ENCODE assay signal across 19 cellular contexts in the genomic region with DNA sequence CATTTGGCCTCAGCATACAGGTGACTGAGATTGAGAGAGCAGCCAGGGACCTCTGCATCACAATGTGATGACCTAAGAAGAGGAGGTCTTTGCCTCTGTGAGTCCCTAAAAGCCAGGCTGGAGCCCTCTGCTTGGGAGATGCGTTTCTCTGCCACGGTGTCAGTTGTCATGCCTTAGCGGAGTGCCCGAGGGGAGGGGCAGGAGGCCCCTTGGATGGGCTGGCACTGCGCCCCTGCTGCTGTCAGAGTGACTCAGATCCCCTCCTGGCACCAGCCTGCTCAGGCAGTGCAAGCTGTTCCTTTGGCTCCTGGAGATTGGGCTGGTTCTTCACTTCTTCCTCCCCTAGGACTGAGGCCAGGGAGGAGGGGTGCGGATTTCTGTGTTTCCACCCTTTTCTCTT.
DNase-seq lines count a peak whose midpoint lies in the region; ATAC-seq and TF ChIP-seq lines count a peak whose summit lies in the region.
"Had no signal": no experiment of that assay in that cellular context is flagged by ENCODE, and none has a peak within 500 bp of the region (broad histone marks: within the 10 kb centered on the region; RNA-seq: fewer than 3 reads in every experiment).

No MANE protein-coding gene starts in this region.

- WGBS in mammary epithelial cell (ENCODE audit: low coverage, missing lambda C conversion rate), result 36% methylated on average over 6 of the region's 6 CpGs

- peaks cover 16% of the 10 kb centered on the region for H3K9me3 Mint-ChIP-seq in MCF 10A (ENCODE audit: unreplicated experiment)
- H3K9me3 Mint-ChIP-seq in activated CD4-positive, alpha-beta memory T cell treated with anti-CD3 and anti-CD28 coated beads for 36 hours, result no peaks in the 10 kb centered on the region
- H3K9me3 Mint-ChIP-seq: activated CD4-positive, alpha-beta memory T cell treated with anti-CD3 and anti-CD28 coated beads, Interleukin-2, amount 10 ng/mL, durations not matched to agents 7 days and 5 days; activated T-cell treated with anti-CD3 and anti-CD28 coated beads, Interleukin-2, amount 50 U/mL, for 4 hours; dendritic cell treated with granulocyte-macrophage colony-stimulating factor and Interleukin-4, amounts not matched to agents 40 ng/mL and 50 ng/mL, for 4 days had no signal

- CTCF ChIA-PET in MCF 10A (lab: Yijun Ruan, JAX) (interaction anchor here (2.4 kb wide), 1 partner anchor 121 kb away, joined by 8 read pairs; no protein-coding TSS in a partner anchor), mammary epithelial cell (lab: Charles Lee; ENCODE audit: low non-redundant PET) (no interaction called here)
- CTCF ChIA-PET in activated CD4-positive, alpha-beta memory T cell treated with anti-CD3 and anti-CD28 coated beads for 36 hours (lab: Charles Lee), result no interaction called here

- H3K79me2 ChIP-seq in mammary epithelial cell (ENCODE audit: insufficient read depth, low read length), result no peaks in the 10 kb centered on the region

- H3K27me3 ChIP-seq in mammary epithelial cell (ENCODE audit: insufficient read depth, low read length), result no peaks in the 10 kb centered on the region
- H3K27me3 ChIP-seq: right lobe of liver, vagina had no signal

- ATAC-seq in SK-N-SH treated with all-trans-retinoic acid at 6 μM for 48 hours (peak; percentile 69), GM18517 (IDR thresholded peaks at IDR 0.05; ENCODE audit: unreplicated experiment) (no peak)
- ATAC-seq: activated T-cell treated with anti-CD3 and anti-CD28 coated beads, Interleukin-2, amount 50 U/mL, for 4 hours; gastrocnemius medialis; left colon; right lobe of liver had no signal

- no peak overlapping the region for H2AFZ ChIP-seq in mammary epithelial cell (ENCODE audit: low read depth, low read length)

- TF ChIP-seq CTCF in MCF 10A (IDR thresholded peaks at IDR 0.05; ENCODE audit: unreplicated experiment) (no peak), mammary epithelial cell (conservative IDR thresholded peaks at IDR 0.05 in 1 of 2, IDR thresholded peaks at IDR 0.05 in 1 of 2; ENCODE audit: extremely low read depth in 1 of 2, insufficient read depth in 1 of 2, low read depth in 1 of 2, low read length in 2 of 2) (no peak)

- no peaks in the 10 kb centered on the region for H3K36me3 Mint-ChIP-seq in MCF 10A (ENCODE audit: insufficient read depth, unreplicated experiment)
- H3K36me3 Mint-ChIP-seq in activated CD4-positive, alpha-beta memory T cell treated with anti-CD3 and anti-CD28 coated beads for 36 hours, result no peaks in the 10 kb centered on the region

- H3K4me3 Mint-ChIP-seq in MCF 10A (ENCODE audit: unreplicated experiment), result no peak overlapping the region
- no peak overlapping the region for H3K4me3 Mint-ChIP-seq in activated CD4-positive, alpha-beta memory T cell treated with anti-CD3 and anti-CD28 coated beads for 36 hours
- H3K4me3 Mint-ChIP-seq: activated CD4-positive, alpha-beta memory T cell treated with anti-CD3 and anti-CD28 coated beads, Interleukin-2, amount 10 ng/mL, durations not matched to agents 7 days and 5 days; activated T-cell treated with anti-CD3 and anti-CD28 coated beads, Interleukin-2, amount 50 U/mL, for 4 hours; dendritic cell treated with granulocyte-macrophage colony-stimulating factor and Interleukin-4, amounts not matched to agents 40 ng/mL and 50 ng/mL, for 4 days had no signal

- no peak overlapping the region for H3K4me2 ChIP-seq in mammary epithelial cell (ENCODE audit: insufficient read depth, low read depth, low read length)

- no peaks in the 10 kb centered on the region for H3K36me3 ChIP-seq in mammary epithelial cell (ENCODE audit: insufficient read depth, low read length)
- H3K36me3 ChIP-seq: gastrocnemius medialis, right lobe of liver, vagina had no signal

- no TSS peak for BruUV-seq in MCF 10A (replicated peaks; lab: Mats Ljungman, UMichigan)
- no TSS peak for BruUV-seq in mammary epithelial cell (replicated peaks; lab: Mats Ljungman, UMichigan)

- no peaks in the 10 kb centered on the region for H3K27me3 Mint-ChIP-seq in MCF 10A (ENCODE audit: insufficient read depth, unreplicated experiment)
- peaks cover 11% of the 10 kb centered on the region for H3K27me3 Mint-ChIP-seq in activated CD4-positive, alpha-beta memory T cell treated with anti-CD3 and anti-CD28 coated beads for 36 hours

- no peaks in the 10 kb centered on the region for H3K9me3 ChIP-seq in mammary epithelial cell (replicated peaks; ENCODE audit: insufficient read depth, low read length)
- H3K9me3 ChIP-seq: gastrocnemius medialis, right lobe of liver, vagina had no signal

- intact Hi-C loops in MCF 10A (cut with micrococcal nuclease), result no loop called here
- intact Hi-C loops in mammary epithelial cell (cut with micrococcal nuclease), result no loop called here
- intact Hi-C loops in activated CD4-positive, alpha-beta memory T cell treated with anti-CD3 and anti-CD28 coated beads for 36 hours (cut with micrococcal nuclease), result no loop called here

- no peaks in the 10 kb centered on the region for H3K4me1 Mint-ChIP-seq in MCF 10A (ENCODE audit: insufficient read depth, unreplicated experiment)
- H3K4me1 Mint-ChIP-seq in activated CD4-positive, alpha-beta memory T cell treated with anti-CD3 and anti-CD28 coated beads for 36 hours (ENCODE audit: low read depth), result no peaks in the 10 kb centered on the region
- H3K4me1 Mint-ChIP-seq: activated CD4-positive, alpha-beta memory T cell treated with anti-CD3 and anti-CD28 coated beads, Interleukin-2, amount 10 ng/mL, durations not matched to agents 7 days and 5 days had no signal

- dilution Hi-C loops in mammary epithelial cell (cut with HindIII; ENCODE audit: low sequenced_read_pairs), result no loop called here

- no peak overlapping the region for H3K9ac ChIP-seq in mammary epithelial cell (ENCODE audit: insufficient read depth, low read length)

- no peak overlapping the region for H3K27ac Mint-ChIP-seq in MCF 10A (ENCODE audit: low read depth, unreplicated experiment)
- H3K27ac Mint-ChIP-seq in activated CD4-positive, alpha-beta memory T cell treated with anti-CD3 and anti-CD28 coated beads for 36 hours, result no peak overlapping the region
- H3K27ac Mint-ChIP-seq: activated CD4-positive, alpha-beta memory T cell treated with anti-CD3 and anti-CD28 coated beads, Interleukin-2, amount 10 ng/mL, durations not matched to agents 7 days and 5 days; dendritic cell treated with granulocyte-macrophage colony-stimulating factor and Interleukin-4, amounts not matched to agents 40 ng/mL and 50 ng/mL, for 4 days had no signal

- H3K27ac ChIP-seq in mammary epithelial cell (ENCODE audit: insufficient read depth, low read depth, low read length), result no peak overlapping the region
- H3K27ac ChIP-seq: epithelial cell of prostate, gastrocnemius medialis, right lobe of liver, vagina had no signal

- H3K4me3 ChIP-seq in mammary epithelial cell (replicated peaks in 1 of 3; ENCODE audit: insufficient read depth in 1 of 3, low read depth in 2 of 3, low read length in 3 of 3), result no peak overlapping the region
- H3K4me3 ChIP-seq: gastrocnemius medialis, right lobe of liver, vagina had no signal

- in situ Hi-C loops in mammary epithelial cell (cut with MboI; ENCODE audit: low sequenced_read_pairs in 2 of 2), result no loop called here

- no peaks in the 10 kb centered on the region for H4K20me1 ChIP-seq in mammary epithelial cell (ENCODE audit: insufficient read depth, low read length)

- POLR2A ChIA-PET in MCF 10A (lab: Yijun Ruan, JAX), result no interaction called here
- POLR2A ChIA-PET in activated CD4-positive, alpha-beta memory T cell treated with anti-CD3 and anti-CD28 coated beads for 36 hours (lab: Charles Lee), result no interaction called here

- peak; percentile 10 for DNase-seq in MCF 10A (ENCODE audit: unreplicated experiment)
- DNase-seq in mammary epithelial cell, result no peak
- DNase-seq in NCI-H1105 treated with DMSO at 0.1 percent for 48 hours (lab: John Stamatoyannopoulos, UW), result peak; percentile 52
- DNase-seq in occipital lobe (lab: John Stamatoyannopoulos, UW), result peak; percentile 12
- no peak for DNase-seq in putamen (ENCODE audit: low spot score)
- no peak for DNase-seq in activated CD4-positive, alpha-beta memory T cell treated with anti-CD3 and anti-CD28 coated beads for 36 hours
- DNase-seq: activated CD4-positive, alpha-beta memory T cell treated with anti-CD3 and anti-CD28 coated beads, Interleukin-2, amount 10 ng/mL, durations not matched to agents 7 days and 5 days; activated naive CD4-positive, alpha-beta T cell treated with anti-CD3 and anti-CD28 coated beads, Interleukin-2, amount 50 U/mL, for 16 hours; activated T-cell treated with anti-CD3 and anti-CD28 coated beads, Interleukin-2, amount 50 U/mL, for 4 hours; gastrocnemius medialis; left colon; NCI-H526; right lobe of liver; stimulated activated CD4-positive, alpha-beta T cell treated with anti-CD3 and anti-CD28 coated beads, Interleukin-1b, Interleukin-23, amount 100 ng/mL, for 48 hours had no signal

- H3K4me1 ChIP-seq in mammary epithelial cell (ENCODE audit: insufficient read depth, low read length), result no peaks in the 10 kb centered on the region
- H3K4me1 ChIP-seq: gastrocnemius medialis, vagina had no signal

TF ChIP-seq in SK-N-SH treated with all-trans-retinoic acid at 6 μM for 48 hours, 23 proteins besides CTCF, POLR2A, EP300 and RAD21 (continues in another document):
- TF ChIP-seq GLIS3 (CRISPR knock-in tag; IDR thresholded peaks at IDR 0.05), result no peak
- TF ChIP-seq, protein P1, sequence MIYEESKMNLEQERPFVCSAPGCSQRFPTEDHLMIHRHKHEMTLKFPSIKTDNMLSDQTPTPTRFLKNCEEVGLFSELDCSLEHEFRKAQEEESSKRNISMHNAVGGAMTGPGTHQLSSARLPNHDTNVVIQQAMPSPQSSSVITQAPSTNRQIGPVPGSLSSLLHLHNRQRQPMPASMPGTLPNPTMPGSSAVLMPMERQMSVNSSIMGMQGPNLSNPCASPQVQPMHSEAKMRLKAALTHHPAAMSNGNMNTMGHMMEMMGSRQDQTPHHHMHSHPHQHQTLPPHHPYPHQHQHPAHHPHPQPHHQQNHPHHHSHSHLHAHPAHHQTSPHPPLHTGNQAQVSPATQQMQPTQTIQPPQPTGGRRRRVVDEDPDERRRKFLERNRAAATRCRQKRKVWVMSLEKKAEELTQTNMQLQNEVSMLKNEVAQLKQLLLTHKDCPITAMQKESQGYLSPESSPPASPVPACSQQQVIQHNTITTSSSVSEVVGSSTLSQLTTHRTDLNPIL (CRISPR knock-in tag; IDR thresholded peaks at IDR 0.05; ENCODE audit: low read depth), result no peak
- TF ChIP-seq ISL1 (CRISPR knock-in tag; IDR thresholded peaks at IDR 0.05), result no peak
- no peak for TF ChIP-seq RARB (CRISPR knock-in tag; IDR thresholded peaks at IDR 0.05)
- TF ChIP-seq ZFP3 (CRISPR knock-in tag; IDR thresholded peaks at IDR 0.05), result no peak
- no peak for TF ChIP-seq BACH2 (CRISPR knock-in tag; IDR thresholded peaks at IDR 0.05; ENCODE audit: borderline replicate concordance)

Comparison
In these comparisons a context has a peak if more than half of its experiments do, and no peak if none do; other contexts are left out.
1. DNase-seq: peak in MCF 10A (single experiment), NCI-H1105 treated with DMSO at 0.1 percent for 48 hours (single experiment) and occipital lobe (single experiment); none in mammary epithelial cell (single experiment), putamen (single experiment) and activated CD4-positive, alpha-beta memory T cell treated with anti-CD3 and anti-CD28 coated beads for 36 hours (single experiment).